In the genomic region with DNA sequence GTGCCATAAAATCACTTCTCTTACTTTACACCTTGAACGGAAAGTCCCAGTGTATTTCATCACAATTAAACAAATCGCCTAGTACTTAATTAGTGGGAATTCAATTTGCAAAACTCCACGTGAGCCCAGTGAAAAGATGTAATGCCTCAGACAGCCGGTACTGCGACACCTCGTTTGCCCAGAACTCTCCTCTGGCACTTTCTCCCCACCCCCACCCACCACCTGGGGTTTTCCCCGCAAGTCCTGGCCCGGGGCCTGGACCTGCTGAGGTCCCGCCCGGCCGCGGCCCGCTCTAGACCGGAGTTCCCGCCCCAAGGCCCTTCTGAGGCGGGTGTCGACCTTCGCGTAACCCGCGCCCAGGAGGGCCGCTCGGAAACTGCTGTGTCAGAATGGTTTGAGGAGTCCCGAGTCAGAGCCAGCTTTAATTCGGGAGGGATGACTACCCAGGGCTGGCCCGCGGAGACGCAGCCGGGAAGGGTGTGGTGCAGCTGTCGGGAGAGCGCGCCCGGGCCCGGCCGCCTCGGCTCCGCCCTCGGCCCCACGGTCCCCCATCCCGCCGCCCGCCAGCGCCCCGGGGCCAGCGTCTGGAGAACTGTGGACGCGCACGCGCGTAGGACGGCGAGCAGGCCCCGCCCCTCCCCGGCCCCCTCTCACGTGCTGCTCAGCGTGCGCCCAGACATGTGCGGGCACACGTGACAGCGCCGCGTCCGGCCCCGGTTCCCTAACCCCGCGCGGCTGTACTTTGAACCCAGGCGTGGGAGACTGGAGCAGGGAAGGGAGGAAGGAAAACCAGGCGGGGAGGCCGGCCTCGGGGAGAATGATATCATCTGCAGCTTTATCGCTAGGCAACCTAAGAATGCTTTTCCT, we compare ENCODE assay signal across 8 cellular contexts. TPM values are rescaled to one million over a fixed set of nuclear protein-coding genes. Genes with fewer than 3 reads are reported as not detected.
DNase-seq lines count a peak whose midpoint lies in the region; ATAC-seq and TF ChIP-seq lines count a peak whose summit lies in the region.

No MANE protein-coding gene starts in this region.

- no peaks in the 10 kb centered on the region for H3K36me3 Mint-ChIP-seq in activated naive CD4-positive, alpha-beta T cell treated with anti-CD3 and anti-CD28 coated beads for 36 hours (ENCODE audit: low read depth)

- H3K36me3 ChIP-seq in RWPE2 (ENCODE audit: low read depth): no peaks in the 10 kb centered on the region
- H3K36me3 ChIP-seq in gastroesophageal sphincter: no peaks in the 10 kb centered on the region
- no peaks in the 10 kb centered on the region for H3K36me3 ChIP-seq in neuronal stem cell (replicated peaks in 1 of 2; ENCODE audit: control insufficient read depth in 2 of 2, insufficient read depth in 2 of 2, low read length in 2 of 2)
- no peaks in the 10 kb centered on the region for H3K36me3 ChIP-seq in subcutaneous abdominal adipose tissue (ENCODE audit: control insufficient read depth in 5 of 5, insufficient read depth in 5 of 5, low read length in 5 of 5)

- H4K91ac ChIP-seq in neuronal stem cell (ENCODE audit: low read depth, low read length, poor library complexity): no peak overlapping the region

- no peaks in the 10 kb centered on the region for H3K9me3 ChIP-seq in RWPE2 (ENCODE audit: severe bottlenecking)
- H3K9me3 ChIP-seq in gastroesophageal sphincter: no peaks in the 10 kb centered on the region
- H3K9me3 ChIP-seq in neuronal stem cell (replicated peaks in 1 of 2; ENCODE audit: control insufficient read depth in 2 of 2, insufficient read depth in 1 of 2, low read depth in 1 of 2, low read length in 2 of 2): no peaks in the 10 kb centered on the region
- no peaks in the 10 kb centered on the region for H3K9me3 ChIP-seq in subcutaneous abdominal adipose tissue (ENCODE audit: control insufficient read depth in 5 of 5, low read length in 5 of 5)

- H2AFZ ChIP-seq in neuronal stem cell (ENCODE audit: low read length): peak overlapping the region; percentile 99

- no peak for TF ChIP-seq EP300 in gastroesophageal sphincter (IDR thresholded peaks at IDR 0.05)

- H3K27ac ChIP-seq in RWPE2 (ENCODE audit: poor library complexity, severe bottlenecking): peak overlapping the region; percentile 40
- peak overlapping the region; percentile 70 to 98 (median 96) for H3K27ac ChIP-seq in gastroesophageal sphincter
- no peak overlapping the region for H3K27ac ChIP-seq in neuronal stem cell (replicated peaks; ENCODE audit: low read length)
- peak overlapping the region; percentile 94 for H3K27ac ChIP-seq in subcutaneous abdominal adipose tissue (ENCODE audit: low read depth, low read length)

- H3K18ac ChIP-seq in neuronal stem cell (ENCODE audit: low read length): peak overlapping the region; percentile 86

- H4K8ac ChIP-seq in neuronal stem cell (ENCODE audit: low read depth, low read length): no peak overlapping the region

- H3K23ac ChIP-seq in neuronal stem cell (ENCODE audit: low read depth, low read length, poor library complexity): peak overlapping the region; percentile 14

- no peak overlapping the region for H3K4ac ChIP-seq in neuronal stem cell (ENCODE audit: low read length)

- peaks cover 6% of the 10 kb centered on the region for H3K4me1 Mint-ChIP-seq in activated naive CD4-positive, alpha-beta T cell treated with anti-CD3 and anti-CD28 coated beads for 36 hours (ENCODE audit: low read depth)

- H3K4me1 ChIP-seq in RWPE2 (ENCODE audit: insufficient read depth, poor library complexity, severe bottlenecking) (peaks cover 5% of the 10 kb centered on the region), gastroesophageal sphincter (peaks cover 4 to 70% (median 7%) of the 10 kb centered on the region in 3 donors), neuronal stem cell (ENCODE audit: control insufficient read depth in 2 of 2, insufficient read depth in 1 of 2, low read depth in 1 of 2, low read length in 2 of 2) (peaks cover 9% of the 10 kb centered on the region in 2 donors), subcutaneous abdominal adipose tissue (ENCODE audit: control insufficient read depth in 5 of 5, insufficient read depth in 5 of 5, low read length in 5 of 5) (peaks cover 8 to 63% (median 53%) of the 10 kb centered on the region in 5 donors)

- intact Hi-C loops in activated naive CD4-positive, alpha-beta T cell treated with anti-CD3 and anti-CD28 coated beads for 36 hours (cut with micrococcal nuclease): loop anchor here (1.0 to 2.0 kb wide), 5 partner anchors 9 to 901 kb away; partner anchors contain the start of genes ITPR2 and TM7SF3

- no peak overlapping the region for H2BK15ac ChIP-seq in neuronal stem cell (ENCODE audit: low read length)

- peak; percentile 93 for ATAC-seq in RWPE2 (ENCODE audit: low read depth)
- peak; percentile 90 for ATAC-seq in gastroesophageal sphincter

- DNase-seq in DMS 273 treated with DMSO at 0.1 percent for 48 hours (lab: John Stamatoyannopoulos, UW) (peak; percentile 86), GM20000 (ENCODE audit: low spot score) (peak; percentile 89), HT-29 (ENCODE audit: low spot score) (peak; percentile 98), RWPE2 (ENCODE audit: low spot score) (peak; percentile 62), neuronal stem cell (ENCODE audit: low spot score) (peak; percentile 70)
- peak; percentile 82 for DNase-seq in activated naive CD4-positive, alpha-beta T cell treated with anti-CD3 and anti-CD28 coated beads for 36 hours

- peak overlapping the region; percentile 69 for H2BK120ac ChIP-seq in neuronal stem cell (ENCODE audit: low read depth, low read length)

- H2BK5ac ChIP-seq in neuronal stem cell (ENCODE audit: low read length): no peak overlapping the region

- peak overlapping the region; percentile 68 for H3K4me3 Mint-ChIP-seq in activated naive CD4-positive, alpha-beta T cell treated with anti-CD3 and anti-CD28 coated beads for 36 hours

- peak overlapping the region; percentile 34 for H3K4me3 ChIP-seq in RWPE2 (ENCODE audit: severe bottlenecking)
- peak overlapping the region; percentile 16 to 64 for H3K4me3 ChIP-seq in gastroesophageal sphincter
- H3K4me3 ChIP-seq in neuronal stem cell (ENCODE audit: low read length in 2 of 2): peak overlapping the region; percentile 55 to 80
- H3K4me3 ChIP-seq in subcutaneous abdominal adipose tissue (ENCODE audit: low read depth in 1 of 5, low read length in 5 of 5): peak overlapping the region; percentile 51 to 62 (median 58)

- H3K27me3 ChIP-seq in RWPE2 (ENCODE audit: insufficient read depth, poor library complexity, severe bottlenecking): no peaks in the 10 kb centered on the region
- H3K27me3 ChIP-seq in gastroesophageal sphincter: no peaks in the 10 kb centered on the region
- peaks cover 0 to 23% (median 2%) of the 10 kb centered on the region in 3 experiments for H3K27me3 ChIP-seq in neuronal stem cell (ENCODE audit: control insufficient read depth in 3 of 3, insufficient read depth in 3 of 3, low read depth in 1 of 3, low read length in 3 of 3)
- peaks cover 0 to 2% (median 0%) of the 10 kb centered on the region in 5 donors for H3K27me3 ChIP-seq in subcutaneous abdominal adipose tissue (ENCODE audit: control insufficient read depth in 5 of 5, insufficient read depth in 4 of 5, low read length in 5 of 5)

- peaks cover 35% of the 10 kb centered on the region for H3K27me3 Mint-ChIP-seq in activated naive CD4-positive, alpha-beta T cell treated with anti-CD3 and anti-CD28 coated beads for 36 hours (ENCODE audit: low read depth)

- H3K9me3 Mint-ChIP-seq in activated naive CD4-positive, alpha-beta T cell treated with anti-CD3 and anti-CD28 coated beads for 36 hours: no peaks in the 10 kb centered on the region

- H3K14ac ChIP-seq in neuronal stem cell (ENCODE audit: low read length): no peak overlapping the region

- peak; percentile 91 to 93 for TF ChIP-seq POLR2A in gastroesophageal sphincter (IDR thresholded peaks at IDR 0.05)

- no peak overlapping the region for H3K9ac ChIP-seq in neuronal stem cell (ENCODE audit: low read depth, low read length, poor library complexity)
- peak overlapping the region; percentile 59 to 81 (median 75) for H3K9ac ChIP-seq in subcutaneous abdominal adipose tissue (ENCODE audit: low read length in 5 of 5)

- peak overlapping the region; percentile 100 for H3K4me2 ChIP-seq in neuronal stem cell (ENCODE audit: insufficient read depth, low read length, poor library complexity, severe bottlenecking)

- peak overlapping the region; percentile 22 for H3K27ac Mint-ChIP-seq in activated naive CD4-positive, alpha-beta T cell treated with anti-CD3 and anti-CD28 coated beads for 36 hours

- no peaks in the 10 kb centered on the region for H3K79me1 ChIP-seq in neuronal stem cell (ENCODE audit: low read depth, low read length)

- CTCF ChIA-PET in activated naive CD4-positive, alpha-beta T cell treated with anti-CD3 and anti-CD28 coated beads for 36 hours (lab: Charles Lee): no interaction called here

- no peak overlapping the region for H2BK12ac ChIP-seq in neuronal stem cell (ENCODE audit: low read length)

- 0 to 6% methylated on average over 3 to 19 of the region's 72 CpGs for WGBS in gastroesophageal sphincter (ENCODE audit: low coverage in 1 of 2), 2 donors
- no CpG with 5 or more reads among the region's 72 CpGs for WGBS in neuronal stem cell (ENCODE audit: extremely low coverage in 2 of 2, insufficient read length in 2 of 2, insufficient replicate concordance in 1 of 2), 2 donors

- no peak for TF ChIP-seq CTCF in GM20000 (IDR thresholded peaks at IDR 0.05; ENCODE audit: extremely low read depth, missing control alignments)
- no peak for TF ChIP-seq CTCF in RWPE2 (IDR thresholded peaks at IDR 0.05; ENCODE audit: poor library complexity, severe bottlenecking)
- peak in 3 of 4 experiments; percentile 35 to 59 (median 49) for TF ChIP-seq CTCF in gastroesophageal sphincter (IDR thresholded peaks at IDR 0.05)

- no peak overlapping the region for H2AK5ac ChIP-seq in neuronal stem cell (ENCODE audit: low read depth, low read length)

RNA-seq across cellular contexts. Expression of gene BHLHE41, which starts 10.8 kb away (rescaled TPM):
- total RNA-seq in HT-29 (2014; rRNA removed; shearing (Covaris generic)): 79.8 and 82.7 TPM in 2 replicates
- total RNA-seq in activated naive CD4-positive, alpha-beta T cell treated with anti-CD3 and anti-CD28 coated beads for 36 hours: not detected
- 10 to 100 TPM in 3 of 4 donors, 1 to 10 TPM in 1; 5.3 to 91.2 (median 21.7) TPM for total RNA-seq in gastroesophageal sphincter
- not detected for polyA plus RNA-seq in neuronal stem cell (2013, experiment 1 of 2)
- 0.04 TPM for polyA plus RNA-seq in neuronal stem cell (2013, experiment 2 of 2)

Comparison
In these comparisons a context has a peak if more than half of its experiments do, and no peak if none do; other contexts are left out.
1. CTCF ChIP-seq: peak in gastroesophageal sphincter (3 of 4); none in GM20000 (single experiment) and RWPE2 (single experiment).
2. RNA of gene BHLHE41, which starts 10.8 kb away (total RNA-seq): 79.8 to 82.7 TPM in HT-29 and 5.3 to 91.2 TPM in gastroesophageal sphincter; not detected in activated naive CD4-positive, alpha-beta T cell treated with anti-CD3 and anti-CD28 coated beads for 36 hours; every median in the first group is over 4 times any median in the second.
3. Peak in every context shown above with its lines, with median percentiles within 50 percentile points of each other: DNase-seq and H3K4me3 ChIP-seq.